ENCODE assay signal across 24 cellular contexts in genomic region chr6:167210375-167211295, GRCh38. TPM values are rescaled to one million over a fixed set of nuclear protein-coding genes. Genes with fewer than 3 reads are reported as not detected.
A peak's percentile ranks its signal among the peaks of the same experiment; 100 is the strongest.
DNase-seq lines count a peak whose midpoint lies in the region; ATAC-seq lines count a peak whose summit lies in the region.
"Had no signal": no experiment of that assay in that cellular context is flagged by ENCODE, and none has a peak within 500 bp of the region (broad histone marks: within the 10 kb centered on the region; RNA-seq: fewer than 3 reads in every experiment).

No MANE protein-coding gene starts in this region.

- H3K4me3 ChIP-seq in neuronal stem cell (ENCODE audit: low read length in 2 of 2): no peak overlapping the region

- H3K4ac ChIP-seq in neuronal stem cell (ENCODE audit: low read length): no peak overlapping the region

- H2BK5ac ChIP-seq in neuronal stem cell (ENCODE audit: low read length): peak overlapping the region; percentile 93

- ATAC-seq in activated T-cell treated with anti-CD3 and anti-CD28 coated beads, Interleukin-2, amount 50 U/mL, for 4 hours: no peak
- ATAC-seq: naive thymus-derived CD4-positive, alpha-beta T cell had no signal

- H3K9me3 Mint-ChIP-seq in activated T-cell treated with anti-CD3 and anti-CD28 coated beads, Interleukin-2, amount 50 U/mL, for 4 hours: no peaks in the 10 kb centered on the region
- H3K9me3 Mint-ChIP-seq: activated naive CD4-positive, alpha-beta T cell treated with anti-CD3 and anti-CD28 coated beads, Interleukin-2, amount 50 U/mL, for 24 hours; naive thymus-derived CD4-positive, alpha-beta T cell had no signal

- H3K4me3 Mint-ChIP-seq in activated T-cell treated with anti-CD3 and anti-CD28 coated beads, Interleukin-2, amount 50 U/mL, for 4 hours: no peak overlapping the region
- H3K4me3 Mint-ChIP-seq: activated naive CD4-positive, alpha-beta T cell treated with anti-CD3 and anti-CD28 coated beads, Interleukin-2, amount 50 U/mL, for 24 hours; brain; HFFc6; naive thymus-derived CD4-positive, alpha-beta T cell had no signal

- WGBS in neuronal stem cell (ENCODE audit: extremely low coverage in 2 of 2, insufficient read length in 2 of 2, insufficient replicate concordance in 1 of 2), 2 donors: no CpG with 5 or more reads among the region's 23 CpGs

- no peak overlapping the region for H4K91ac ChIP-seq in neuronal stem cell (ENCODE audit: low read depth, low read length, poor library complexity)

- no peak overlapping the region for H3K9ac ChIP-seq in neuronal stem cell (ENCODE audit: low read depth, low read length, poor library complexity)
- H3K9ac ChIP-seq: parathyroid adenoma had no signal

- H4K8ac ChIP-seq in neuronal stem cell (ENCODE audit: low read depth, low read length): no peak overlapping the region

- H3K4me1 ChIP-seq in neuronal stem cell (ENCODE audit: control insufficient read depth in 2 of 2, insufficient read depth in 1 of 2, low read depth in 1 of 2, low read length in 2 of 2): peaks cover 0 to 4% of the 10 kb centered on the region in 2 donors
- H3K4me1 ChIP-seq: parathyroid adenoma had no signal

- H3K27me3 ChIP-seq in neuronal stem cell (ENCODE audit: control insufficient read depth in 3 of 3, insufficient read depth in 3 of 3, low read depth in 1 of 3, low read length in 3 of 3): peaks cover 0 to 10% (median 0%) of the 10 kb centered on the region in 3 experiments

- peaks cover 10% of the 10 kb centered on the region for H3K27me3 Mint-ChIP-seq in activated T-cell treated with anti-CD3 and anti-CD28 coated beads, Interleukin-2, amount 50 U/mL, for 4 hours (ENCODE audit: low read depth)
- H3K27me3 Mint-ChIP-seq: activated naive CD4-positive, alpha-beta T cell treated with anti-CD3 and anti-CD28 coated beads, Interleukin-2, amount 50 U/mL, for 24 hours had no signal

- DNase-seq in DMS153 treated with DMSO at 0.1 percent for 48 hours (lab: John Stamatoyannopoulos, UW; ENCODE audit: unreplicated experiment) (peak; percentile 26), DMS153 (lab: John Stamatoyannopoulos, UW) (no peak), M059J (ENCODE audit: low read depth) (peak; percentile 2), cardiac septum (ENCODE audit: low spot score) (peak; percentile 72), neuronal stem cell (ENCODE audit: low spot score) (no peak), T-helper 1 cell (no peak), NK-92 (lab: John Stamatoyannopoulos, UW; ENCODE audit: unreplicated experiment) (no peak)
- DNase-seq in activated T-cell treated with anti-CD3 and anti-CD28 coated beads, Interleukin-2, amount 50 U/mL, for 4 hours: no peak
- DNase-seq: activated CD4-positive, alpha-beta T cell treated with anti-CD3 and anti-CD28 coated beads, Interleukin-2, amount 50 U/mL, for 4 hours; activated T-cell treated with anti-CD3 and anti-CD28 coated beads, Interleukin-2, amount 50 U/mL, for 1 hour; dermis blood vessel endothelial cell; GF-D8; HFFc6; mammary epithelial cell; naive thymus-derived CD4-positive, alpha-beta T cell; NCI-H510A treated with DMSO at 0.1 percent for 48 hours had no signal

- H3K9me3 ChIP-seq in neuronal stem cell (replicated peaks in 1 of 2; ENCODE audit: control insufficient read depth in 2 of 2, insufficient read depth in 1 of 2, low read depth in 1 of 2, low read length in 2 of 2): no peaks in the 10 kb centered on the region

- intact Hi-C loops in cardiac septum (cut with DNase I): no loop called here

- H3K14ac ChIP-seq in neuronal stem cell (ENCODE audit: low read length): no peak overlapping the region

- H3K23ac ChIP-seq in neuronal stem cell (ENCODE audit: low read depth, low read length, poor library complexity): no peak overlapping the region

- H3K36me3 Mint-ChIP-seq in activated T-cell treated with anti-CD3 and anti-CD28 coated beads, Interleukin-2, amount 50 U/mL, for 4 hours (ENCODE audit: insufficient read depth): no peaks in the 10 kb centered on the region
- H3K36me3 Mint-ChIP-seq: activated naive CD4-positive, alpha-beta T cell treated with anti-CD3 and anti-CD28 coated beads, Interleukin-2, amount 50 U/mL, for 24 hours; brain; naive thymus-derived CD4-positive, alpha-beta T cell had no signal

- no peak overlapping the region for H3K27ac ChIP-seq in neuronal stem cell (replicated peaks; ENCODE audit: low read length)
- H3K27ac ChIP-seq: 22Rv1, parathyroid adenoma had no signal

- no peak overlapping the region for H2BK120ac ChIP-seq in neuronal stem cell (ENCODE audit: low read depth, low read length)

- no peak overlapping the region for H3K4me2 ChIP-seq in neuronal stem cell (ENCODE audit: insufficient read depth, low read length, poor library complexity, severe bottlenecking)

- no peak overlapping the region for H2AFZ ChIP-seq in neuronal stem cell (ENCODE audit: low read length)
- H2AFZ ChIP-seq: parathyroid adenoma had no signal

- H3K36me3 ChIP-seq in neuronal stem cell (replicated peaks in 1 of 2; ENCODE audit: control insufficient read depth in 2 of 2, insufficient read depth in 2 of 2, low read length in 2 of 2): no peaks in the 10 kb centered on the region

- H3K4me1 Mint-ChIP-seq in activated T-cell treated with anti-CD3 and anti-CD28 coated beads, Interleukin-2, amount 50 U/mL, for 4 hours (ENCODE audit: low read depth): no peaks in the 10 kb centered on the region
- H3K4me1 Mint-ChIP-seq: activated naive CD4-positive, alpha-beta T cell treated with anti-CD3 and anti-CD28 coated beads, Interleukin-2, amount 50 U/mL, for 24 hours had no signal

- H3K18ac ChIP-seq in neuronal stem cell (ENCODE audit: low read length): peak overlapping the region; percentile 87

- peak overlapping the region; percentile 47 for H2AK5ac ChIP-seq in neuronal stem cell (ENCODE audit: low read depth, low read length)

- H2BK12ac ChIP-seq in neuronal stem cell (ENCODE audit: low read length): no peak overlapping the region

- H3K79me1 ChIP-seq in neuronal stem cell (ENCODE audit: low read depth, low read length): no peaks in the 10 kb centered on the region

- peak overlapping the region; percentile 25 for H2BK15ac ChIP-seq in neuronal stem cell (ENCODE audit: low read length)

RNA-seq across cellular contexts. Expression of gene GPR31, which starts 52.9 kb away (rescaled TPM):
- not detected in 2 replicates for total RNA-seq in M059J (2014; rRNA removed; shearing (Covaris generic))
- not detected for total RNA-seq in cardiac septum
- polyA plus RNA-seq in neuronal stem cell (2013, experiment 1 of 2): not detected
- not detected for polyA plus RNA-seq in neuronal stem cell (2013, experiment 2 of 2)
- not detected for total RNA-seq in activated T-cell treated with anti-CD3 and anti-CD28 coated beads, Interleukin-2, amount 50 U/mL, for 4 hours
- total RNA-seq: dermis blood vessel endothelial cell; HFFc6; HT-29; LHCN-M2; mammary epithelial cell; naive thymus-derived CD4-positive, alpha-beta T cell; T-helper 1 cell treated with Interleukin-12 subunit alpha and Interleukin-12 subunit beta and Interleukin-4 antibody, amounts not matched to agents 30 ng/mL and 1 ng/mL, for 36 hours had no signal
- polyA plus RNA-seq: esophagus; mammary epithelial cell; naive thymus-derived CD4-positive, alpha-beta T cell had no signal

Comparison
In these comparisons a context has a peak if more than half of its experiments do, and no peak if none do; other contexts are left out.
1. DNase-seq: peak in DMS153 treated with DMSO at 0.1 percent for 48 hours (single experiment), M059J (single experiment) and cardiac septum (single experiment); none in DMS153 (single experiment), neuronal stem cell (single experiment), activated T-cell treated with anti-CD3 and anti-CD28 coated beads, Interleukin-2, amount 50 U/mL, for 4 hours (single experiment), T-helper 1 cell (0 of 5) and NK-92 (single experiment).